In the genomic region with DNA sequence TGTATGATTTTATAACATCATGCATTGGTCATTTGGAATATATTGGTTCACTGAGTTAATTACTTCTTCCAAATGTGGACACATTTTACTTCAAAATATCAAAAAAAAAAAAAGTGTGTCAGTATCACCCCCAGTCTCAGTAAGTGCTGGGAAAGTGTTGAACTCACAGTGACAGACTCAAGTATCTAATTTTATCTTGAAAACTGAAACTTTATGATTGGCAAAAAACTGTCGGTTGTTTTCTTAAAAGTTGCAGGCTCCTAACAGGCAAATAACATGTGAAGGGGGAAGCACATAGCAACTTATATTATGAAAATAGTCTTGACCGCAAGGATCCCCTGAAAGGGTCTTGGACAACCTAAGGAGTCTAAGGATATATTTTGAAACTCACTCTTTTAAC, we compare ENCODE assay signal across 33 cellular contexts.
"Had no signal": no experiment of that assay in that cellular context is flagged by ENCODE, and none has a peak within 500 bp of the region (broad histone marks: within the 10 kb centered on the region; RNA-seq: fewer than 3 reads in every experiment).

No MANE protein-coding gene starts in this region.

- H3K27me3 ChIP-seq: MG63 had no signal

- H3K27ac ChIP-seq: PC-9, SJSA1 had no signal

- DNase-seq: Kasumi-1, KBM-7, MG63, NCI-H1048, NCI-H1092 treated with DMSO at 0.1 percent for 48 hours, NCI-H1105 treated with DMSO at 0.1 percent for 48 hours, NCI-H1417, NCI-H1436, NCI-H146, NCI-H1694, NCI-H187, NCI-H1930, NCI-H2029 treated with DMSO at 0.1 percent for 48 hours, NCI-H2081 treated with DMSO at 0.1 percent for 48 hours, NCI-H2107, NCI-H2171, NCI-H226, NCI-H446 treated with DMSO at 0.1 percent for 48 hours, NCI-H510A, NCI-H524, NCI-H526, NCI-H69, NCI-H748 treated with DMSO at 0.1 percent for 48 hours, NCI-H82, PC-9, Right ventricle myocardium superior, SHP77 treated with DMSO at 0.1 percent for 48 hours, SK-N-SH, SW 1271, T-helper 1 cell had no signal

- H3K4me3 ChIP-seq: MG63, PC-9, SJSA1 had no signal

- H3K4me1 ChIP-seq: SJSA1 had no signal

- H3K9ac ChIP-seq: SK-N-SH had no signal

- H3K9me2 ChIP-seq: SK-N-SH had no signal

- H3K36me3 ChIP-seq: MG63, SJSA1 had no signal

- FAIRE-seq: RCC 7860 had no signal

- H3K9me3 ChIP-seq: MG63, SJSA1, SK-N-SH had no signal

- H2AFZ ChIP-seq: PC-9 had no signal

- H3K4me2 ChIP-seq: PC-9, SK-N-SH had no signal

- ATAC-seq: Panc1 had no signal
